ENCODE assay signal across 8 cellular contexts in genomic region chr5:141326088-141326854, GRCh38. TPM values are rescaled to one million over a fixed set of nuclear protein-coding genes. Genes with fewer than 3 reads are reported as not detected.
DNase-seq lines count a peak whose midpoint lies in the region; ATAC-seq and TF ChIP-seq lines count a peak whose summit lies in the region.

No MANE protein-coding gene starts in this region.

- peak overlapping the region; percentile 12 to 43 (median 28) for H3K4me3 ChIP-seq in Peyer's patch
- peak overlapping the region in 3 of 4 donors; percentile 26 to 50 (median 35) for H3K4me3 ChIP-seq in transverse colon

- peaks cover 0 to 24% (median 5%) of the 10 kb centered on the region in 4 donors for H3K9me3 ChIP-seq in Peyer's patch
- H3K9me3 ChIP-seq in transverse colon, result peaks cover 24 to 41% of the 10 kb centered on the region in 2 donors

- H3K36me3 ChIP-seq in Peyer's patch (no peaks in the 10 kb centered on the region), transverse colon (no peaks in the 10 kb centered on the region)

- TF ChIP-seq EP300 in transverse colon (IDR thresholded peaks at IDR 0.05; ENCODE audit: low read depth), result no peak

- DNase-seq in Peyer's patch, result peak; percentile 61 to 82 (median 65)
- DNase-seq in activated naive CD4-positive, alpha-beta T cell (lab: John Stamatoyannopoulos, UW), result peak in 3 of 4 experiments; percentile 5 to 49 (median 24)
- peak; percentile 80 for DNase-seq in globus pallidus (ENCODE audit: low spot score)
- peak; percentile 22 to 95 (median 72) for DNase-seq in posterior cingulate gyrus
- peak; percentile 63 for DNase-seq in transverse colon
- no peak for DNase-seq in DMS153 treated with DMSO at 0.1 percent for 48 hours (lab: John Stamatoyannopoulos, UW; ENCODE audit: unreplicated experiment)

- no peaks in the 10 kb centered on the region for H3K27me3 ChIP-seq in Peyer's patch
- peaks cover 13% of the 10 kb centered on the region for H3K27me3 ChIP-seq in transverse colon

- H3K27ac ChIP-seq in Peyer's patch (no peak overlapping the region), transverse colon (peak overlapping the region; percentile 14 to 64 (median 38))

- TF ChIP-seq CTCF in Peyer's patch (IDR thresholded peaks at IDR 0.05) (peak in 5 of 6 experiments; percentile 19 to 48 (median 38)), transverse colon (IDR thresholded peaks at IDR 0.05) (peak; percentile 39 to 49 (median 44))

- H3K4me1 ChIP-seq in Peyer's patch (peaks cover 0 to 2% (median 0%) of the 10 kb centered on the region in 4 donors), transverse colon (peaks cover 0 to 2% (median under 1%) of the 10 kb centered on the region in 4 donors)

- WGBS in transverse colon (ENCODE audit: low coverage in 1 of 2), 2 donors, result 19 to 29% methylated on average over 24 to 27 of the region's 27 CpGs

- intact Hi-C loops in posterior cingulate gyrus (cut with DNase I), result loop anchor here (2.0 kb wide), 1 partner anchor 235 kb away; no protein-coding TSS in a partner anchor
- intact Hi-C loops in transverse colon (cut with DNase I; ENCODE audit: low total_unique reads), result loop anchor here (10.0 kb wide), 1 partner anchor 239 kb away; no protein-coding TSS in a partner anchor

- TF ChIP-seq POLR2A in Peyer's patch (IDR thresholded peaks at IDR 0.05) (no peak), transverse colon (IDR thresholded peaks at IDR 0.05) (no peak)

- ATAC-seq in GM18519 (IDR thresholded peaks at IDR 0.05; ENCODE audit: low FRiP score, unreplicated experiment) (peak; percentile 39), HG03097 (IDR thresholded peaks at IDR 0.05; ENCODE audit: low FRiP score, unreplicated experiment) (peak; percentile 81)

- in situ Hi-C loops in transverse colon (cut with MboI; ENCODE audit: low pct_ligation_motif_present in 1 of 4, low pct_unique_long_range_greater_than_20kb in 1 of 4, low sequenced_read_pairs in 3 of 4), result no loop called here

RNA-seq across cellular contexts. Expression of gene PCDHGA1, which starts 4.0 kb away (rescaled TPM):
- total RNA-seq in Peyer's patch, result 1 to 10 TPM in 1 of 4 donors, not detected in 3; 1.7 TPM
- under 1 TPM in 2 of 4 donors, not detected in 2; 0.55 to 0.64 TPM for total RNA-seq in transverse colon

RNA-seq across cellular contexts. Expression of gene TAF7, which starts 5.7 kb away (rescaled TPM):
- total RNA-seq in Peyer's patch (10 to 100 TPM; 42.2 to 80.0 (median 47.5) TPM), transverse colon (10 to 100 TPM; 41.9 to 62.5 (median 50.3) TPM)

RNA-seq across cellular contexts. Expression of gene PCDHGA2, which starts 12.3 kb away (rescaled TPM):
- total RNA-seq in Peyer's patch (1 to 10 TPM in 2 of 4 donors, under 1 TPM in 1, not detected in 1; 0.57 to 1.7 (median 1.1) TPM), transverse colon (1 to 10 TPM in 3 of 4 donors, under 1 TPM in 1; 0.68 to 1.9 (median 1.6) TPM)

RNA-seq across cellular contexts. Expression of gene PCDHGA3, which starts 17.4 kb away (rescaled TPM):
- total RNA-seq in Peyer's patch, result 1 to 10 TPM in 1 of 4 donors, under 1 TPM in 2, not detected in 1; 0.40 to 1.7 (median 0.76) TPM
- 1 to 10 TPM in 2 of 4 donors, under 1 TPM in 2; 0.55 to 4.9 (median 1.1) TPM for total RNA-seq in transverse colon

RNA-seq across cellular contexts. Expression of gene SLC25A2, which starts 22.4 kb away (rescaled TPM):
- total RNA-seq in Peyer's patch (1 to 10 TPM; 1.1 to 4.1 (median 2.9) TPM), transverse colon (1 to 10 TPM in 2 of 4 donors, not detected in 2; 1.4 to 1.8 TPM)

Comparison
In these comparisons a context has a peak if more than half of its experiments do, and no peak if none do; other contexts are left out.
1. H3K27ac ChIP-seq: peak in transverse colon (4 of 4); none in Peyer's patch (0 of 4).